Comparison of ENCODE assay signal across 1 cellular context in genomic region chr7:68217426-68217825, GRCh38.
TF ChIP-seq lines count a peak whose summit lies in the region.

No MANE protein-coding gene starts in this region.

TF ChIP-seq in HepG2, 621 proteins besides CTCF, POLR2A, EP300 and RAD21 (continued from another document):
- no peak for TF ChIP-seq RERE (CRISPR knock-in tag; IDR thresholded peaks at IDR 0.05; ENCODE audit: low read depth)
- TF ChIP-seq SIX1 (CRISPR knock-in tag; IDR thresholded peaks at IDR 0.05; ENCODE audit: borderline replicate concordance), result no peak
- TF ChIP-seq SIX4 (CRISPR knock-in tag; IDR thresholded peaks at IDR 0.05), result no peak
- no peak for TF ChIP-seq PBX2 (CRISPR knock-in tag; IDR thresholded peaks at IDR 0.05)
- TF ChIP-seq KLF6 (CRISPR knock-in tag; IDR thresholded peaks at IDR 0.05), result no peak
- no peak for TF ChIP-seq ZBTB10 (CRISPR knock-in tag; IDR thresholded peaks at IDR 0.05; ENCODE audit: borderline replicate concordance)
- no peak for TF ChIP-seq ERF (CRISPR knock-in tag; IDR thresholded peaks at IDR 0.05)
- TF ChIP-seq THAP8 (CRISPR knock-in tag; IDR thresholded peaks at IDR 0.05; ENCODE audit: borderline replicate concordance), result no peak
- TF ChIP-seq RBFOX2 (IDR thresholded peaks at IDR 0.05; ENCODE audit: low read depth, low read length), result no peak
- TF ChIP-seq ZNF333 (CRISPR knock-in tag; IDR thresholded peaks at IDR 0.05; ENCODE audit: borderline replicate concordance), result no peak
- TF ChIP-seq SRSF1 (optimal IDR thresholded peaks at IDR 0.05; ENCODE audit: low read depth, low read length), result no peak
- no peak for TF ChIP-seq ZNF335 (CRISPR knock-in tag; IDR thresholded peaks at IDR 0.05)
- no peak for TF ChIP-seq ZNF274 (CRISPR knock-in tag; IDR thresholded peaks at IDR 0.05)
